26 cellular contexts compared by ENCODE assay signal in genomic region chr9:134832471-134832870, GRCh38. TPM values are rescaled to one million over a fixed set of nuclear protein-coding genes. Genes with fewer than 3 reads are reported as not detected.
DNase-seq lines count a peak whose midpoint lies in the region; ATAC-seq, FAIRE-seq and TF ChIP-seq lines count a peak whose summit lies in the region.
"Had no signal": no experiment of that assay in that cellular context is flagged by ENCODE, and none has a peak within 500 bp of the region (broad histone marks: within the 10 kb centered on the region; RNA-seq: fewer than 3 reads in every experiment).

No MANE protein-coding gene starts in this region.

- H3K27me3 ChIP-seq in WERI-Rb-1 (ENCODE audit: insufficient read depth, low read depth, severe bottlenecking) = no peaks in the 10 kb centered on the region
- H3K27me3 ChIP-seq in neuronal stem cell (ENCODE audit: control insufficient read depth in 3 of 3, insufficient read depth in 3 of 3, low read depth in 1 of 3, low read length in 3 of 3) = peaks cover 0 to 23% (median 4%) of the 10 kb centered on the region in 3 experiments

- H3K4me3 ChIP-seq in WERI-Rb-1 (ENCODE audit: low read depth, low read length) (no peak overlapping the region), kidney (ENCODE audit: low read length in 2 of 2) (no peak overlapping the region), neuronal stem cell (ENCODE audit: low read length in 2 of 2) (no peak overlapping the region)
- H3K4me3 ChIP-seq: A549, GM23248 had no signal

- H3K4ac ChIP-seq in neuronal stem cell (ENCODE audit: low read length) = peak overlapping the region; percentile 37

- no peak overlapping the region for H3K4me2 ChIP-seq in neuronal stem cell (ENCODE audit: insufficient read depth, low read length, poor library complexity, severe bottlenecking)
- H3K4me2 ChIP-seq: A549 had no signal

- H4K8ac ChIP-seq in neuronal stem cell (ENCODE audit: low read depth, low read length) = no peak overlapping the region

- H3K27me3 Mint-ChIP-seq in WTC11 (ENCODE audit: low read depth) = no peaks in the 10 kb centered on the region
- H3K27me3 Mint-ChIP-seq: CD4-positive, alpha-beta memory T cell had no signal

- H3K14ac ChIP-seq in neuronal stem cell (ENCODE audit: low read length) = no peak overlapping the region

- H3K9me3 Mint-ChIP-seq in WTC11 = no peaks in the 10 kb centered on the region
- H3K9me3 Mint-ChIP-seq: CD4-positive, alpha-beta memory T cell; H9; HFFc6 had no signal

- no peak for ATAC-seq in GM21825 (IDR thresholded peaks at IDR 0.05; ENCODE audit: unreplicated experiment)
- ATAC-seq in WTC11 = no peak
- ATAC-seq: A549, HCT116 had no signal

- no peak overlapping the region for H2BK15ac ChIP-seq in neuronal stem cell (ENCODE audit: low read length)

- no peaks in the 10 kb centered on the region for H3K4me1 Mint-ChIP-seq in WTC11
- H3K4me1 Mint-ChIP-seq: CD4-positive, alpha-beta memory T cell; H9 had no signal

- H3K4me3 Mint-ChIP-seq in WTC11 = no peak overlapping the region
- H3K4me3 Mint-ChIP-seq: CD4-positive, alpha-beta memory T cell; H9; HFFc6 had no signal

- H3K36me3 Mint-ChIP-seq in WTC11 = no peaks in the 10 kb centered on the region
- H3K36me3 Mint-ChIP-seq: CD4-positive, alpha-beta memory T cell had no signal

- DNase-seq in WERI-Rb-1 (no peak), kidney (peak; percentile 63), neuronal stem cell (ENCODE audit: low spot score) (no peak), WTC11 (ENCODE audit: low spot score) (no peak), GM20000 (ENCODE audit: low spot score) (no peak)
- DNase-seq: 8988T; ACHN; C1 segment of cervical spinal cord; Calu3; CD4-positive, alpha-beta memory T cell; COR-L47; DMS53; DMS79 treated with DMSO at 0.1 percent for 48 hours; GF-D8; GM23248; H9; HFFc6 had no signal

- H3K36me3 ChIP-seq in WERI-Rb-1 (peaks cover 55% of the 10 kb centered on the region), kidney (ENCODE audit: control insufficient read depth in 1 of 2, insufficient read depth in 2 of 2, low read length in 2 of 2) (peaks cover 0 to 5% of the 10 kb centered on the region in 2 donors), neuronal stem cell (replicated peaks in 1 of 2; ENCODE audit: control insufficient read depth in 2 of 2, insufficient read depth in 2 of 2, low read length in 2 of 2) (peaks cover 0 to 9% of the 10 kb centered on the region in 2 donors)

- no peak for TF ChIP-seq CTCF in WERI-Rb-1 (IDR thresholded peaks at IDR 0.05; ENCODE audit: low read depth, low read length)
- no peak for TF ChIP-seq CTCF in kidney (IDR thresholded peaks at IDR 0.05; ENCODE audit: borderline replicate concordance, extremely low read depth, insufficient read depth)
- TF ChIP-seq CTCF in WTC11 (IDR thresholded peaks at IDR 0.05) = no peak
- no peak for TF ChIP-seq CTCF in GM20000 (IDR thresholded peaks at IDR 0.05; ENCODE audit: extremely low read depth, missing control alignments)

- H3K27ac ChIP-seq in WERI-Rb-1 = peak overlapping the region; percentile 95
- no peak overlapping the region for H3K27ac ChIP-seq in kidney (ENCODE audit: low read depth in 2 of 2, low read length in 2 of 2)
- H3K27ac ChIP-seq in neuronal stem cell (replicated peaks; ENCODE audit: low read length) = no peak overlapping the region
- H3K27ac ChIP-seq: A549, GM23248 had no signal

- no peak overlapping the region for H2BK12ac ChIP-seq in neuronal stem cell (ENCODE audit: low read length)

- H3K9ac ChIP-seq in kidney (ENCODE audit: low read length in 2 of 2) = no peak overlapping the region
- no peak overlapping the region for H3K9ac ChIP-seq in neuronal stem cell (ENCODE audit: low read depth, low read length, poor library complexity)
- H3K9ac ChIP-seq: GM23248 had no signal

- POLR2A ChIA-PET in WTC11 (lab: Charles Lee) = no interaction called here

- CTCF ChIA-PET in WTC11 (lab: Charles Lee) = no interaction called here

- no peak overlapping the region for H3K27ac Mint-ChIP-seq in WTC11
- H3K27ac Mint-ChIP-seq: CD4-positive, alpha-beta memory T cell; H9; HFFc6 had no signal

- H2BK5ac ChIP-seq in neuronal stem cell (ENCODE audit: low read length) = peak overlapping the region; percentile 17

- FAIRE-seq in kidney (lab: Jason Lieb, UNC) = no peak
- FAIRE-seq: A549, GM12891, GM18507, H1 had no signal

- H3K4me1 ChIP-seq in kidney (ENCODE audit: control insufficient read depth in 1 of 2, insufficient read depth in 1 of 2, low read depth in 1 of 2, low read length in 2 of 2) = no peaks in the 10 kb centered on the region
- peaks cover 0 to 8% of the 10 kb centered on the region in 2 donors for H3K4me1 ChIP-seq in neuronal stem cell (ENCODE audit: control insufficient read depth in 2 of 2, insufficient read depth in 1 of 2, low read depth in 1 of 2, low read length in 2 of 2)
- H3K4me1 ChIP-seq: A549 had no signal

- no peak overlapping the region for H2BK120ac ChIP-seq in neuronal stem cell (ENCODE audit: low read depth, low read length)

- peaks cover 4% of the 10 kb centered on the region for H3K79me1 ChIP-seq in neuronal stem cell (ENCODE audit: low read depth, low read length)

- no peak overlapping the region for H4K91ac ChIP-seq in neuronal stem cell (ENCODE audit: low read depth, low read length, poor library complexity)

- no CpG with 5 or more reads among the region's 19 CpGs for WGBS in neuronal stem cell (ENCODE audit: extremely low coverage in 2 of 2, insufficient read length in 2 of 2, insufficient replicate concordance in 1 of 2), 2 donors

- intact Hi-C loops in kidney (cut with DNase I) = no loop called here

- peak overlapping the region; percentile 70 for H2AK5ac ChIP-seq in neuronal stem cell (ENCODE audit: low read depth, low read length)

- no peaks in the 10 kb centered on the region for H3K9me3 ChIP-seq in WERI-Rb-1 (ENCODE audit: severe bottlenecking)
- no peaks in the 10 kb centered on the region for H3K9me3 ChIP-seq in kidney (ENCODE audit: control insufficient read depth in 1 of 2, low read length in 2 of 2)
- peaks cover 0 to 3% of the 10 kb centered on the region in 2 donors for H3K9me3 ChIP-seq in neuronal stem cell (replicated peaks in 1 of 2; ENCODE audit: control insufficient read depth in 2 of 2, insufficient read depth in 1 of 2, low read depth in 1 of 2, low read length in 2 of 2)
- H3K9me3 ChIP-seq: A549 had no signal

- H3K18ac ChIP-seq in neuronal stem cell (ENCODE audit: low read length) = peak overlapping the region; percentile 83

- H2AFZ ChIP-seq in neuronal stem cell (ENCODE audit: low read length) = no peak overlapping the region
- H2AFZ ChIP-seq: GM23248 had no signal

- peak overlapping the region; percentile 40 for H3K23ac ChIP-seq in neuronal stem cell (ENCODE audit: low read depth, low read length, poor library complexity)

TF ChIP-seq in WTC11, 78 proteins besides CTCF, POLR2A, EP300 and RAD21:
- no peak for TF ChIP-seq TCF7 (CRISPR knock-in tag; IDR thresholded peaks at IDR 0.05; ENCODE audit: low read depth)
- TF ChIP-seq IRF2 (CRISPR knock-in tag; IDR thresholded peaks at IDR 0.05; ENCODE audit: borderline replicate concordance, low read depth) = no peak
- TF ChIP-seq NR1H2 (CRISPR knock-in tag; IDR thresholded peaks at IDR 0.05) = no peak
- no peak for TF ChIP-seq ZNF263 (CRISPR knock-in tag; IDR thresholded peaks at IDR 0.05; ENCODE audit: low read depth)
- TF ChIP-seq GRHL2 (CRISPR knock-in tag; IDR thresholded peaks at IDR 0.05; ENCODE audit: insufficient replicate concordance, severe bottlenecking) = no peak

RNA-seq across cellular contexts. Expression of gene FCN2, which starts 48.1 kb away (rescaled TPM):
- total RNA-seq in kidney (3.6 TPM), WTC11 (2021) (not detected in 3 replicates)
- 2.8 TPM for polyA plus RNA-seq in kidney (ENCODE audit: insufficient read depth, low read depth, low replicate concordance)
- not detected for polyA plus RNA-seq in neuronal stem cell (2013, experiment 1 of 2)
- not detected for polyA plus RNA-seq in neuronal stem cell (2013, experiment 2 of 2)
- total RNA-seq: Calu3; CD4-positive, alpha-beta memory T cell; Daoy; G401; GM23248; H1; H9; HFFc6 had no signal
- polyA plus RNA-seq: A549; BJ; CD4-positive, alpha-beta memory T cell; GM23248; H1 had no signal
